ENCODE assay signal across 19 cellular contexts in the genomic region with DNA sequence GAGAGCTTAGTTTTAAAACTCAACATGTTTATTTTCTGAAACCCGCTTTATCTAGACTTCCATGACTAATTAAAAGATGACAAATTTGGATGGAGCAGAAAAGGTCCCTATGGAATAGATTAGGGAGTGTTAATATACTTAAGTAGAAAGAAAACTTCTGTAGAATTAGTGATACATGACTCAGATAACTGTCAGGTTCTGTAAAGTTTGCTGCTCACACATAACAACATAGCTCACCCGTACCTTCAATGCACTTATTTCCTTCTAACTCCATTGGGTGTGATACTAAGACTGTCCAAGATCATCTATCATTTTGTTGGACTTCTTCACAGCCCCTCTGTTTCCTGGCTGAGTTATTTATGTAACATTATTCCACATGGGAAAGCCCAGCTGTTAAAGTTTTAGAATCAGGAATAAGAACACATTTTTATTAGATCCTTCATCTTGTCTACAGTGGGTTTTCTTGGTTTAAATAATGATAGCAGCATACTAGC.
"Had no signal": no experiment of that assay in that cellular context is flagged by ENCODE, and none has a peak within 500 bp of the region (broad histone marks: within the 10 kb centered on the region; RNA-seq: fewer than 3 reads in every experiment).

No MANE protein-coding gene starts in this region.

- H3K27me3 Mint-ChIP-seq: natural killer cell treated with Interleukin-12 subunit alpha and Interleukin-12 subunit beta and Interleukin-15 and Interleukin-18, amount 100 ng/mL, for 72 hours; progenitor cell of endocrine pancreas had no signal

- ATAC-seq: left lung; lower lobe of right lung; natural killer cell treated with Interleukin-12 subunit alpha and Interleukin-12 subunit beta and Interleukin-15 and Interleukin-18, amount 100 ng/mL, for 72 hours; pancreas had no signal

- FAIRE-seq: pancreas, small intestine had no signal

- H3K4me3 ChIP-seq: dorsolateral prefrontal cortex, gastroesophageal sphincter, left lung, lower lobe of right lung, pancreas had no signal

- H3K27ac ChIP-seq: dorsolateral prefrontal cortex, left lung, lower lobe of right lung, pancreas had no signal

- DNase-seq: cortex of kidney; dorsolateral prefrontal cortex; effector CD8-positive, alpha-beta T cell; foreskin fibroblast; glutamatergic neuron; islet precursor cell; left lung; lower lobe of right lung; mesenchymal stem cell; midbrain; occipital lobe; pancreas; right cardiac atrium; small intestine; stimulated activated CD4-positive, alpha-beta T cell treated with anti-CD3 and anti-CD28 coated beads, Interleukin-2, amount 100 ng/mL, for 48 hours; stimulated activated naive CD4-positive, alpha-beta T cell treated with Interleukin-2 at 50 U/mL for 16 hours had no signal

- H3K4me1 ChIP-seq: gastroesophageal sphincter, left lung, lower lobe of right lung, pancreas had no signal

- H3K9me3 Mint-ChIP-seq: natural killer cell treated with Interleukin-12 subunit alpha and Interleukin-12 subunit beta and Interleukin-15 and Interleukin-18, amount 100 ng/mL, for 72 hours had no signal

- H3K4me3 Mint-ChIP-seq: natural killer cell treated with Interleukin-12 subunit alpha and Interleukin-12 subunit beta and Interleukin-15 and Interleukin-18, amount 100 ng/mL, for 72 hours had no signal

- H3K36me3 ChIP-seq: pancreas had no signal

- H3K27ac Mint-ChIP-seq: natural killer cell treated with Interleukin-12 subunit alpha and Interleukin-12 subunit beta and Interleukin-15 and Interleukin-18, amount 100 ng/mL, for 72 hours; progenitor cell of endocrine pancreas had no signal

- H3K9me3 ChIP-seq: gastroesophageal sphincter, left lung, lower lobe of right lung, pancreas had no signal

- H3K27me3 ChIP-seq: dorsolateral prefrontal cortex, gastroesophageal sphincter, left lung, pancreas had no signal
